10 cellular contexts compared by ENCODE assay signal in the genomic region with DNA sequence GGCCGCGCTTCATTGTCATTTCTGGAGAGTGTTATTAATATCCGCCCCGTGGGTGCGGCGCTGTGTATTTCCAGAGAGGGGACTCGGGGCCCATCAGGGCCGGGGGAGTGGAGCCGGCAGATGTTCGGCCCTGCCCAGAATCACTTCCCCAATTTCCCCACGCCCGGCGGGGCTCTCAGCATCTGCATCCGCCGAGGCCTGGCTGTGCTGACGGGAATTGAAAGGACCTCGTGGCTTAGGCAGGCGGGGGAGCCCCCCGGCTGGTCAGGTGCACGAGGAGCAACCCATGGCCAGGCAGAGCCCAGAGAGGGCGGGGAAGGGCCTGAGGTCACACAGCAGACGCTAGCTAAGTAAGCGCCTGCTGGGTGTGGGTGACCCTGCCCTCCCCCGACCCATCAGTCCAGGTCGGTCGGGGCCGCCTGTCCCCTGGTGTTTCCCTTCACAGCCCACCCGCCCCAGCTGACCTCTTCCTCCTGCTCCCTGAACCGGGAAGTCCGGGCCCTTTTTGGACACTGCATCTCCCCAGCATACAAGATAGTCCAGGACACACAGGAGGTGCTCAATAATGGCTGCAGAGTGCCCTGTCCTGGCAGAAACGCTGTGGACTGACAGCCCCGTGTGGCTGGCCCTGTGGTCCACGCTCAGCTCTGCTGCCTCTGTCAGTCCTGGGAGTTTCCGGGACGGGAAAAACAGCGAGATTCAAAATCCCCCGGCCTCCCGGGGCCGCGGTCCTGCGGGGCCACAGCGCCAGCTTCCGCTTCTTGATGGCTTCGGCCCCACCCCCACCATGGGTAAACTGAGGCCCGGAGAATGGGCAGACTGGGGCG. TPM values are rescaled to one million over a fixed set of nuclear protein-coding genes. Genes with fewer than 3 reads are reported as not detected.
DNase-seq lines count a peak whose midpoint lies in the region; ATAC-seq and TF ChIP-seq lines count a peak whose summit lies in the region.
"Had no signal": no experiment of that assay in that cellular context is flagged by ENCODE, and none has a peak within 500 bp of the region (broad histone marks: within the 10 kb centered on the region; RNA-seq: fewer than 3 reads in every experiment).

No MANE protein-coding gene starts in this region.

- dilution Hi-C loops in mammary epithelial cell (cut with HindIII; ENCODE audit: low sequenced_read_pairs) = no loop called here

- in situ Hi-C loops in mammary epithelial cell (cut with MboI; ENCODE audit: low sequenced_read_pairs in 2 of 2) = no loop called here

- intact Hi-C loops in Right ventricle myocardium superior (cut with DNase I) (no loop called here), aorta (cut with DNase I) (no loop called here), mammary epithelial cell (cut with micrococcal nuclease) (no loop called here)

- DNase-seq in Right ventricle myocardium superior (peak; percentile 83), right atrium auricular region (ENCODE audit: low spot score) (no peak), aorta (peak in 1 of 2 donors; percentile 92), NCI-H82 treated with DMSO at 0.1 percent for 48 hours (lab: John Stamatoyannopoulos, UW; ENCODE audit: unreplicated experiment) (no peak), mammary epithelial cell (no peak)
- no peak for DNase-seq in activated CD8-positive, alpha-beta memory T cell treated with anti-CD3 and anti-CD28 coated beads, Interleukin-2, amount 50 U/mL, for 4 hours

- no peak overlapping the region for H3K4me2 ChIP-seq in mammary epithelial cell (ENCODE audit: insufficient read depth, low read depth, low read length)

- ATAC-seq in Right ventricle myocardium superior (ENCODE audit: poor library complexity) = peak; percentile 78
- ATAC-seq in HG03280 (IDR thresholded peaks at IDR 0.05; ENCODE audit: unreplicated experiment) = peak; percentile 65
- ATAC-seq in aorta (ENCODE audit: low FRiP score) = peak; percentile 39

- no peaks in the 10 kb centered on the region for H4K20me1 ChIP-seq in mammary epithelial cell (ENCODE audit: insufficient read depth, low read length)

- BruUV-seq in mammary epithelial cell (replicated peaks; lab: Mats Ljungman, UMichigan) = no TSS peak

- H3K4me1 ChIP-seq in right atrium auricular region = peaks cover 0 to 6% of the 10 kb centered on the region in 2 donors
- H3K4me1 ChIP-seq in duodenal mucosa (ENCODE audit: control insufficient read depth in 1 of 2, insufficient read depth in 2 of 2, low read length in 2 of 2) = peaks cover 21 to 32% of the 10 kb centered on the region in 2 donors
- no peaks in the 10 kb centered on the region for H3K4me1 ChIP-seq in aorta (ENCODE audit: control insufficient read depth in 1 of 2, insufficient read depth in 2 of 2, low read length in 2 of 2)
- no peaks in the 10 kb centered on the region for H3K4me1 ChIP-seq in mammary epithelial cell (ENCODE audit: insufficient read depth, low read length)

- H3K9ac ChIP-seq in duodenal mucosa (ENCODE audit: low read depth in 1 of 2, low read length in 2 of 2) (no peak overlapping the region), mammary epithelial cell (ENCODE audit: insufficient read depth, low read length) (no peak overlapping the region)

- 92 to 94% methylated on average over 45 to 46 of the region's 46 CpGs for WGBS in aorta, 2 donors
- 95% methylated on average over 21 of the region's 46 CpGs for WGBS in mammary epithelial cell (ENCODE audit: low coverage, missing lambda C conversion rate)

- H3K9me3 ChIP-seq in right atrium auricular region (no peaks in the 10 kb centered on the region), duodenal mucosa (ENCODE audit: control insufficient read depth in 1 of 2, low read length in 2 of 2) (no peaks in the 10 kb centered on the region), aorta (ENCODE audit: control insufficient read depth, low read length) (no peaks in the 10 kb centered on the region), mammary epithelial cell (replicated peaks; ENCODE audit: insufficient read depth, low read length) (no peaks in the 10 kb centered on the region)

- CTCF ChIA-PET in mammary epithelial cell (lab: Charles Lee; ENCODE audit: low non-redundant PET) = no interaction called here

- no peak overlapping the region for H2AFZ ChIP-seq in mammary epithelial cell (ENCODE audit: low read depth, low read length)

- H3K4me3 ChIP-seq in right atrium auricular region (no peak overlapping the region), duodenal mucosa (ENCODE audit: low read depth in 1 of 2, low read length in 2 of 2) (no peak overlapping the region), aorta (ENCODE audit: low read length in 2 of 2) (no peak overlapping the region), mammary epithelial cell (replicated peaks in 1 of 3; ENCODE audit: insufficient read depth in 1 of 3, low read depth in 2 of 3, low read length in 3 of 3) (no peak overlapping the region)
- H3K4me3 ChIP-seq: SK-N-MC had no signal

- no peak overlapping the region for H3K27ac ChIP-seq in right atrium auricular region
- peak overlapping the region; percentile 20 for H3K27ac ChIP-seq in duodenal mucosa (ENCODE audit: low read depth, low read length)
- H3K27ac ChIP-seq in aorta (ENCODE audit: low read depth in 1 of 2, low read length in 2 of 2) = no peak overlapping the region
- H3K27ac ChIP-seq in mammary epithelial cell (ENCODE audit: insufficient read depth, low read depth, low read length) = no peak overlapping the region
- H3K27ac ChIP-seq: epithelial cell of prostate, SK-N-MC had no signal

- TF ChIP-seq CTCF in right atrium auricular region (IDR thresholded peaks at IDR 0.05) (no peak), mammary epithelial cell (conservative IDR thresholded peaks at IDR 0.05 in 1 of 2, IDR thresholded peaks at IDR 0.05 in 1 of 2; ENCODE audit: extremely low read depth in 1 of 2, insufficient read depth in 1 of 2, low read depth in 1 of 2, low read length in 2 of 2) (no peak)

- H3K36me3 ChIP-seq in right atrium auricular region = no peaks in the 10 kb centered on the region
- H3K36me3 ChIP-seq in duodenal mucosa (ENCODE audit: control insufficient read depth in 1 of 2, insufficient read depth in 2 of 2, low read length in 2 of 2) = no peaks in the 10 kb centered on the region
- no peaks in the 10 kb centered on the region for H3K36me3 ChIP-seq in aorta (ENCODE audit: control insufficient read depth in 1 of 2, insufficient read depth in 2 of 2, low read length in 1 of 2)
- H3K36me3 ChIP-seq in mammary epithelial cell (ENCODE audit: insufficient read depth, low read length) = peaks cover 2% of the 10 kb centered on the region

- H3K27me3 ChIP-seq in right atrium auricular region = no peaks in the 10 kb centered on the region
- H3K27me3 ChIP-seq in duodenal mucosa (ENCODE audit: control insufficient read depth in 1 of 2, insufficient read depth in 2 of 2, low read length in 2 of 2) = no peaks in the 10 kb centered on the region
- no peaks in the 10 kb centered on the region for H3K27me3 ChIP-seq in aorta (ENCODE audit: control insufficient read depth in 1 of 2, insufficient read depth in 2 of 2, low read length in 1 of 2)
- H3K27me3 ChIP-seq in mammary epithelial cell (ENCODE audit: insufficient read depth, low read length) = no peaks in the 10 kb centered on the region

- H3K79me2 ChIP-seq in mammary epithelial cell (ENCODE audit: insufficient read depth, low read length) = peaks cover 6% of the 10 kb centered on the region

RNA-seq across cellular contexts. Expression of gene ARID3A, which starts 22.1 kb away (rescaled TPM):
- total RNA-seq in Right ventricle myocardium superior (5.0 TPM), right atrium auricular region (1 to 10 TPM; 1.7 to 3.4 TPM), aorta (10 to 100 TPM in 1 of 2 donors, 1 to 10 TPM in 1; 9.3 to 13.8 TPM), mammary epithelial cell (10 to 100 TPM in 1 of 2 donors, 1 to 10 TPM in 1; 8.2 to 17.4 TPM)
- polyA plus RNA-seq in aorta (1 to 10 TPM in 1 of 2 donors, under 1 TPM in 1; 0.97 to 1.3 TPM), mammary epithelial cell (6.8 TPM)
- 2.6 TPM for polyA minus RNA-seq in mammary epithelial cell

RNA-seq across cellular contexts. Expression of gene KISS1R, which starts 30.8 kb away (rescaled TPM):
- total RNA-seq in Right ventricle myocardium superior = not detected
- total RNA-seq in right atrium auricular region = not detected
- not detected for total RNA-seq in aorta
- not detected for polyA plus RNA-seq in aorta
- not detected for total RNA-seq in mammary epithelial cell
- 0.05 TPM for polyA plus RNA-seq in mammary epithelial cell
- not detected for polyA minus RNA-seq in mammary epithelial cell

RNA-seq across cellular contexts. Expression of gene R3HDM4, which starts 34.9 kb away (rescaled TPM):
- 20.3 TPM for total RNA-seq in Right ventricle myocardium superior
- total RNA-seq in right atrium auricular region = 10 to 100 TPM; 19.5 to 30.4 TPM
- 10 to 100 TPM; 41.6 to 43.8 TPM for total RNA-seq in aorta
- 10 to 100 TPM; 19.7 to 36.2 TPM for polyA plus RNA-seq in aorta
- total RNA-seq in mammary epithelial cell = 10 to 100 TPM; 39.3 to 53.1 TPM
- polyA plus RNA-seq in mammary epithelial cell = 40.1 TPM
- 24.4 TPM for polyA minus RNA-seq in mammary epithelial cell

RNA-seq across cellular contexts. Expression of gene WDR18, which starts 36.2 kb away (rescaled TPM):
- total RNA-seq in Right ventricle myocardium superior (18.6 TPM), right atrium auricular region (10 to 100 TPM; 13.3 to 24.9 TPM), aorta (10 to 100 TPM; 15.5 to 16.1 TPM), mammary epithelial cell (10 to 100 TPM; 42.0 to 84.1 TPM)
- polyA plus RNA-seq in aorta (10 to 100 TPM; 20.9 to 68.8 TPM), mammary epithelial cell (52.3 TPM)
- 54.5 TPM for polyA minus RNA-seq in mammary epithelial cell

RNA-seq across cellular contexts. Expression of gene GRIN3B, which starts 52.3 kb away (rescaled TPM):
- not detected for total RNA-seq in Right ventricle myocardium superior
- under 1 TPM in 1 of 2 donors, not detected in 1; 0.12 TPM for total RNA-seq in right atrium auricular region
- total RNA-seq in aorta = 1 to 10 TPM in 1 of 2 donors, under 1 TPM in 1; 0.10 to 1.3 TPM
- polyA plus RNA-seq in aorta = not detected
- 1 to 10 TPM in 1 of 2 donors, under 1 TPM in 1; 0.67 to 1.1 TPM for total RNA-seq in mammary epithelial cell
- polyA plus RNA-seq in mammary epithelial cell = 0.67 TPM
- not detected for polyA minus RNA-seq in mammary epithelial cell
